ENCODE assay signal across 11 cellular contexts in the genomic region with DNA sequence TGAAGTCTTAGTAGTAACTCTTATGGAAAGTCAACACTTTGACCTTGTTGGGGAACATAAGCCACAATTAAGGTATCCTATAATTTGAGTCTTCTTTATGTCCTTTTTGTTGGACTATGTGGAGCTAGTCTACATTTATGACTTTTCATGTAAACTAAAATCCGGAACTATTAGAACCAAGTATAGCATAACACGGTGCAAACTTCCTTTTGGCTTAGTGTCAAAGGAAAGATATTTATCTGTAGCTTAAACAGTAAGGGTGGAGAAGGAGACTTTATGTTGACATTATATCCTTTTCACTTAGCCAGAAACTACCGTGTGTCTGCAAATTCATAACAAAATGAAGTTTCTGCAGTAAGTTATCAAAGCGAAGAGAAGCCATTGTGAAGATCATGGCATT.
"Had no signal": no experiment of that assay in that cellular context is flagged by ENCODE, and none has a peak within 500 bp of the region (broad histone marks: within the 10 kb centered on the region; RNA-seq: fewer than 3 reads in every experiment).

No MANE protein-coding gene starts in this region.

- H3K9me3 ChIP-seq: uterus had no signal

- H3K27ac ChIP-seq: uterus had no signal

- H3K4me1 ChIP-seq: uterus had no signal

- H3K27me3 Mint-ChIP-seq: activated naive CD4-positive, alpha-beta T cell treated with anti-CD3 and anti-CD28 coated beads, Interleukin-2, amount 10 ng/mL, durations not matched to agents 7 days and 5 days; activated T-helper 17 cell treated with anti-CD3 and anti-CD28 coated beads, Interleukin-2, amount 50 U/mL, for 72 hours; stimulated activated naive CD8-positive, alpha-beta T cell treated with anti-CD3 and anti-CD28 coated beads, Interleukin-15, amount 100 ng/mL, for 72 hours had no signal

- H3K4me3 ChIP-seq: uterus had no signal

- H3K4me3 Mint-ChIP-seq: activated naive CD4-positive, alpha-beta T cell treated with anti-CD3 and anti-CD28 coated beads, Interleukin-2, amount 10 ng/mL, durations not matched to agents 7 days and 5 days; activated T-helper 17 cell treated with anti-CD3 and anti-CD28 coated beads, Interleukin-2, amount 50 U/mL, for 72 hours; stimulated activated naive CD8-positive, alpha-beta T cell treated with anti-CD3 and anti-CD28 coated beads, Interleukin-15, amount 100 ng/mL, for 72 hours; T-helper 1 cell treated with Interleukin-12 subunit alpha and Interleukin-12 subunit beta and Interleukin-4 antibody, amounts not matched to agents 30 μg/mL and 1 μg/mL, for 36 hours had no signal

- H3K36me3 ChIP-seq: uterus had no signal

- ATAC-seq: activated T-helper 17 cell treated with anti-CD3 and anti-CD28 coated beads, Interleukin-2, amount 50 U/mL, for 72 hours; stimulated activated naive CD8-positive, alpha-beta T cell treated with anti-CD3 and anti-CD28 coated beads, Interleukin-15, amount 100 ng/mL, for 72 hours had no signal

- H3K27ac Mint-ChIP-seq: activated naive CD4-positive, alpha-beta T cell treated with anti-CD3 and anti-CD28 coated beads, Interleukin-2, amount 10 ng/mL, durations not matched to agents 7 days and 5 days; activated T-helper 17 cell treated with anti-CD3 and anti-CD28 coated beads, Interleukin-2, amount 50 U/mL, for 72 hours; stimulated activated naive CD8-positive, alpha-beta T cell treated with anti-CD3 and anti-CD28 coated beads, Interleukin-15, amount 100 ng/mL, for 72 hours; T-helper 1 cell treated with Interleukin-12 subunit alpha and Interleukin-12 subunit beta and Interleukin-4 antibody, amounts not matched to agents 30 μg/mL and 1 μg/mL, for 36 hours had no signal

- H3K27me3 ChIP-seq: uterus had no signal

- DNase-seq: activated CD4-positive, alpha-beta T cell treated with anti-CD3 and anti-CD28 coated beads, Interleukin-2, amount 50 U/mL, for 1 hour; activated naive CD4-positive, alpha-beta T cell treated with anti-CD3 and anti-CD28 coated beads, Interleukin-2, amount 10 ng/mL, durations not matched to agents 7 days and 5 days; activated T-cell treated with anti-CD3 and anti-CD28 coated beads for 4 hours; caudate nucleus; cortex of kidney; effector memory CD4-positive, alpha-beta T cell; stimulated activated CD4-positive, alpha-beta T cell treated with anti-CD3 and anti-CD28 coated beads, Interleukin-4, amount 100 ng/mL, for 4 hours; stimulated activated naive CD8-positive, alpha-beta T cell treated with anti-CD3 and anti-CD28 coated beads, Interleukin-15, amount 100 ng/mL, for 72 hours; uterus had no signal

- H3K9me3 Mint-ChIP-seq: activated naive CD4-positive, alpha-beta T cell treated with anti-CD3 and anti-CD28 coated beads, Interleukin-2, amount 10 ng/mL, durations not matched to agents 7 days and 5 days; activated T-helper 17 cell treated with anti-CD3 and anti-CD28 coated beads, Interleukin-2, amount 50 U/mL, for 72 hours; stimulated activated naive CD8-positive, alpha-beta T cell treated with anti-CD3 and anti-CD28 coated beads, Interleukin-15, amount 100 ng/mL, for 72 hours; T-helper 1 cell treated with Interleukin-12 subunit alpha and Interleukin-12 subunit beta and Interleukin-4 antibody, amounts not matched to agents 30 μg/mL and 1 μg/mL, for 36 hours had no signal
